In genomic region chr14:103343164-103343879, GRCh38 we compare ENCODE assay signal across 1 cellular context.
TF ChIP-seq lines count a peak whose summit lies in the region.

No MANE protein-coding gene starts in this region.

TF ChIP-seq in K562, 482 proteins besides CTCF, POLR2A, EP300 and RAD21 (continued from another document):
- TF ChIP-seq SMARCA5 (IDR thresholded peaks at IDR 0.05) (no peak), PKNOX1 (IDR thresholded peaks at IDR 0.05) (no peak), PML (IDR thresholded peaks at IDR 0.05; ENCODE audit: low read length) (peak; percentile 23; the same call in 1 of the 2 replicates), PHF21A (IDR thresholded peaks at IDR 0.05; ENCODE audit: borderline replicate concordance, low read depth) (no peak), NCOA1 (IDR thresholded peaks at IDR 0.05; ENCODE audit: low read depth) (no peak), PTRF (tag; IDR thresholded peaks at IDR 0.05) (no peak), ZNF174 (CRISPR knock-in tag; IDR thresholded peaks at IDR 0.05) (no peak), TOE1 (IDR thresholded peaks at IDR 0.05; ENCODE audit: borderline replicate concordance) (no peak), TOE1 (CRISPR knock-in tag; IDR thresholded peaks at IDR 0.05; ENCODE audit: borderline replicate concordance, low read depth) (no peak), TFAM (CRISPR knock-in tag; conservative IDR thresholded peaks at IDR 0.05) (no peak), CBFA2T3 (IDR thresholded peaks at IDR 0.05) (peak; percentile 50; the same call in 1 of the 2 replicates), ATF3 (IDR thresholded peaks at IDR 0.05) (no peak), ATF3 (CRISPR knock-in tag; conservative IDR thresholded peaks at IDR 0.05) (no peak), BRD4 (IDR thresholded peaks at IDR 0.05) (no peak), ATF7 (IDR thresholded peaks at IDR 0.05) (no peak), POLR2AphosphoS5 (IDR thresholded peaks at IDR 0.05; ENCODE audit: control insufficient read depth, insufficient read depth, low read depth, low read length) (0 out of 2 replicates have a peak, but pooled peaks have one; percentile 27), TCF3 (CRISPR knock-in tag; IDR thresholded peaks at IDR 0.05) (peak; percentile 60), POLR2G (IDR thresholded peaks at IDR 0.05; ENCODE audit: low read depth, low read length) (0 out of 2 replicates have a peak, but pooled peaks have one; percentile 13), ZNF696 (CRISPR knock-in tag; conservative IDR thresholded peaks at IDR 0.05) (no peak), BHLHE40 (IDR thresholded peaks at IDR 0.05; ENCODE audit: low read length) (no peak), CBFA2T2 (conservative IDR thresholded peaks at IDR 0.05) (peak; percentile 22; the same call in 1 of the 2 replicates), CBX8 (IDR thresholded peaks at IDR 0.05; ENCODE audit: borderline replicate concordance, extremely low read depth, low read depth, low read length, poor library complexity, severe bottlenecking) (no peak), TAL1 (IDR thresholded peaks at IDR 0.05) (peak; percentile 62)
